Comparison of ENCODE assay signal across 8 cellular contexts in the genomic region with DNA sequence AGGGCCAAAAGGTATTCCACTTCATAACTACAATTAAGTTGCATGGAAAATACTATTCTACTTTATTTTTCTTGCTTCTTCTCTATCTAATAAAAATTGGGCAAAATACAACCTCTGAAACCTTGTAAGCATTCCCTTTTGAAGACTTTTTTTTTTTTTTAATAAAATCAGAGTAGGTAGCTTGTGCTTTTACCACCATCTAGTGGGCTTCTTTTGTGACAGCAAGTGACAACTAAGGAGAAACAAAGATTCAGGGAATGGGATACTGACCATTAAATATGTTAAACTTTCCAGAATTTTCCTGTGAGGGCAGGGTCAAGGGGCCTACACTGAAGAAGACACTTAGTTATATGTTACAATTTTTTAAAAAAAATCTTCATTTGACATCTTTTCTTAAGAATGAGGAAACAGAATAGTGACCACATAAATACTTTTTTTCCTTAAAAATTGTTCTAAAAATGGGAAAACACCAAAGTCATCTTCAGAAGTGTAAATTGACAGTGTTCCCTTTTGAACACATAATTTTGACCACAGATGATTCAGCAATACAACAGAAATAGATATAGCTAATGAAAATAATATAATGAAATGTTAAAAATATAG.
DNase-seq lines count a peak whose midpoint lies in the region; ATAC-seq and TF ChIP-seq lines count a peak whose summit lies in the region.

No MANE protein-coding gene starts in this region.

- intact Hi-C loops in Caco-2 (cut with micrococcal nuclease; ENCODE audit: unreplicated experiment): loop anchor here (5.0 kb wide), 3 partner anchors 134 to 514 kb away; no protein-coding TSS in a partner anchor
- intact Hi-C loops in IMR-90 (cut with micrococcal nuclease): loop anchor here (2.0 to 5.0 kb wide), 4 partner anchors 129 to 903 kb away; no protein-coding TSS in a partner anchor

- H3K27me3 ChIP-seq in Caco-2 (replicated peaks; ENCODE audit: control insufficient read depth, insufficient read depth, low read length) (no peaks in the 10 kb centered on the region), IMR-90 (ENCODE audit: control insufficient read depth, insufficient read depth, low read length) (no peaks in the 10 kb centered on the region)

- DNase-seq in Caco-2 (peak in 1 of 2 experiments; percentile 30), IMR-90 (peak; percentile 60), SK-MEL-5 (ENCODE audit: low read depth, low spot score) (peak; percentile 64), glutamatergic neuron (no peak), NCI-H1930 (lab: John Stamatoyannopoulos, UW) (no peak)

- H3K4me1 Mint-ChIP-seq in Caco-2 (ENCODE audit: low read depth, unreplicated experiment) (no peaks in the 10 kb centered on the region), glutamatergic neuron (ENCODE audit: low read depth, unreplicated experiment) (no peaks in the 10 kb centered on the region)

- no peak overlapping the region for H3K56ac ChIP-seq in IMR-90 (ENCODE audit: extremely low read depth, insufficient read depth, low read length)

- no peaks in the 10 kb centered on the region for H3K79me1 ChIP-seq in IMR-90 (ENCODE audit: low read depth in 1 of 2, low read length in 2 of 2)

- H2BK120ac ChIP-seq in IMR-90 (ENCODE audit: low read depth, low read length): no peak overlapping the region

- H3K18ac ChIP-seq in IMR-90 (ENCODE audit: low read depth, low read length): no peak overlapping the region

- in situ Hi-C loops in IMR-90 (cut with MboI; ENCODE audit: low sequenced_read_pairs) (loop anchor here (10.0 kb wide), 1 partner anchor 897 kb away; no protein-coding TSS in a partner anchor), SK-MEL-5 (cut with HindIII; ENCODE audit: low pct_unique_long_range_greater_than_20kb, low sequenced_read_pairs) (no loop called here)

- no peak overlapping the region for H3K27ac ChIP-seq in IMR-90 (ENCODE audit: insufficient read depth, low read length)

- H3K4me2 ChIP-seq in IMR-90 (ENCODE audit: low read depth, low read length): no peak overlapping the region

- no peak overlapping the region for H4K91ac ChIP-seq in IMR-90 (ENCODE audit: insufficient read depth, low read depth, low read length)

- no peak for TF ChIP-seq POLR2A in IMR-90 (IDR thresholded peaks at IDR 0.05; ENCODE audit: low read depth, low read length)

- no peak overlapping the region for H3K9ac ChIP-seq in IMR-90 (ENCODE audit: low read depth, low read length)

- H3K9me3 ChIP-seq in Caco-2: no peaks in the 10 kb centered on the region; the same call in 1 of the 2 replicates
- no peaks in the 10 kb centered on the region for H3K9me3 ChIP-seq in IMR-90 (ENCODE audit: control insufficient read depth, insufficient read depth, low read length)

- no peak overlapping the region for H3K27ac Mint-ChIP-seq in Caco-2 (ENCODE audit: unreplicated experiment)
- no peak overlapping the region for H3K27ac Mint-ChIP-seq in glutamatergic neuron (ENCODE audit: unreplicated experiment)

- H2AK9ac ChIP-seq in IMR-90 (replicated peaks; ENCODE audit: low read depth, low read length, poor library complexity): no peak overlapping the region

- H3K4me3 ChIP-seq in Caco-2 (ENCODE audit: low read depth, low read length) (no peak overlapping the region), IMR-90 (ENCODE audit: insufficient read depth, low read depth, low read length) (no peak overlapping the region)

- no peak overlapping the region for H3K23ac ChIP-seq in IMR-90 (ENCODE audit: low read depth, low read length)

- H4K8ac ChIP-seq in IMR-90 (ENCODE audit: low read depth in 2 of 2, low read length in 2 of 2): no peak overlapping the region

- H3K36me3 ChIP-seq in Caco-2 (ENCODE audit: control insufficient read depth, insufficient read depth, low read length) (no peaks in the 10 kb centered on the region), IMR-90 (ENCODE audit: control insufficient read depth, insufficient read depth, low read length) (no peaks in the 10 kb centered on the region)

- no peak overlapping the region for H3K4me3 Mint-ChIP-seq in Caco-2 (ENCODE audit: unreplicated experiment)
- no peak overlapping the region for H3K4me3 Mint-ChIP-seq in glutamatergic neuron (ENCODE audit: unreplicated experiment)

- dilution Hi-C loops in IMR-90 (cut with HindIII; ENCODE audit: low sequenced_read_pairs, unreplicated experiment): no loop called here

- H2BK15ac ChIP-seq in IMR-90 (ENCODE audit: low read depth, low read length): no peak overlapping the region

- TF ChIP-seq RAD21 in IMR-90 (IDR thresholded peaks at IDR 0.05; ENCODE audit: low read length): peak; percentile 85

- H3K36me3 Mint-ChIP-seq in Caco-2 (ENCODE audit: insufficient read depth, unreplicated experiment) (no peaks in the 10 kb centered on the region), glutamatergic neuron (ENCODE audit: unreplicated experiment) (no peaks in the 10 kb centered on the region)

- H4K5ac ChIP-seq in IMR-90 (ENCODE audit: low read depth, low read length): no peak overlapping the region

- POLR2A ChIA-PET in Caco-2 (lab: Charles Lee): no interaction called here
- POLR2A ChIA-PET in IMR-90 (lab: Charles Lee; ENCODE audit: unreplicated experiment): no interaction called here

- no peak overlapping the region for H2BK5ac ChIP-seq in IMR-90 (ENCODE audit: low read depth, low read length, poor library complexity, severe bottlenecking)

- no peaks in the 10 kb centered on the region for H3K9me1 ChIP-seq in IMR-90 (ENCODE audit: insufficient read depth, low read length)

- TF ChIP-seq CTCF in Caco-2 (IDR thresholded peaks at IDR 0.05; ENCODE audit: insufficient read depth in 1 of 2, low read depth in 1 of 2, low read length in 1 of 2, severe bottlenecking in 1 of 2, unreplicated experiment in 1 of 2) (peak; percentile 66 to 71), IMR-90 (conservative IDR thresholded peaks at IDR 0.05; ENCODE audit: low read depth, low read length) (peak; percentile 79), glutamatergic neuron (IDR thresholded peaks at IDR 0.05; ENCODE audit: partially characterized antibody, unreplicated experiment) (peak; percentile 50)

- no peak overlapping the region for H2AFZ ChIP-seq in IMR-90 (replicated peaks; ENCODE audit: low read length, poor library complexity)

- H3K9me3 Mint-ChIP-seq in Caco-2 (ENCODE audit: unreplicated experiment) (no peaks in the 10 kb centered on the region), glutamatergic neuron (ENCODE audit: unreplicated experiment) (peaks cover 2% of the 10 kb centered on the region)

- BruUV-seq in Caco-2 (replicated peaks; lab: Mats Ljungman, UMichigan) (no TSS peak), IMR-90 (replicated peaks; lab: Mats Ljungman, UMichigan) (no TSS peak)

- H4K20me1 ChIP-seq in IMR-90 (ENCODE audit: insufficient read depth, low read length): no peaks in the 10 kb centered on the region

- no peak overlapping the region for H2BK20ac ChIP-seq in IMR-90 (ENCODE audit: low read depth, low read length)

- no peak overlapping the region for H2AK5ac ChIP-seq in IMR-90 (ENCODE audit: low read depth, low read length)

- H3K4ac ChIP-seq in IMR-90 (ENCODE audit: low read depth, low read length): no peak overlapping the region

- H3K14ac ChIP-seq in IMR-90 (replicated peaks; ENCODE audit: low read depth, low read length): no peak overlapping the region

- H3K27me3 Mint-ChIP-seq in Caco-2 (ENCODE audit: insufficient read depth, unreplicated experiment): peaks cover 3% of the 10 kb centered on the region
- H3K27me3 Mint-ChIP-seq in glutamatergic neuron (ENCODE audit: unreplicated experiment): no peaks in the 10 kb centered on the region

- H3K4me1 ChIP-seq in Caco-2 (no peaks in the 10 kb centered on the region), IMR-90 (ENCODE audit: control insufficient read depth, insufficient read depth, low read length) (no peaks in the 10 kb centered on the region)

- ATAC-seq in IMR-90 (ENCODE audit: low read depth) (peak; percentile 69), GM21723 (IDR thresholded peaks at IDR 0.05; ENCODE audit: unreplicated experiment) (no peak), HG03521 (IDR thresholded peaks at IDR 0.05; ENCODE audit: unreplicated experiment) (no peak)
- ATAC-seq in activated CD4-positive, CD25-positive, alpha-beta regulatory T cell treated with anti-CD3 and anti-CD28 coated beads, Interleukin-2, amount 50 U/mL, for 24 hours: no peak

- CTCF ChIA-PET in Caco-2 (lab: Charles Lee): interaction anchor here (0.6 to 1.0 kb wide), 3 partner anchors 82 to 906 kb away, joined by 3 read pairs; no protein-coding TSS in a partner anchor
- CTCF ChIA-PET in IMR-90 (lab: Yijun Ruan, JAX): no interaction called here

TF ChIP-seq in IMR-90, 13 proteins besides CTCF, POLR2A, EP300 and RAD21:
- no peak for TF ChIP-seq MAZ (IDR thresholded peaks at IDR 0.05; ENCODE audit: borderline replicate concordance, low read depth, low read length)
- peak; percentile 62 for TF ChIP-seq SMC3 (IDR thresholded peaks at IDR 0.05; ENCODE audit: low read depth, low read length)
- no peak for TF ChIP-seq RCOR1 (IDR thresholded peaks at IDR 0.05; ENCODE audit: insufficient replicate concordance, low read length)
- no peak for TF ChIP-seq CHD1 (IDR thresholded peaks at IDR 0.05; ENCODE audit: low read depth, low read length)
- no peak for TF ChIP-seq CEBPB (IDR thresholded peaks at IDR 0.05; ENCODE audit: low read depth, low read length)

Comparison
In these comparisons a context has a peak if more than half of its experiments do, and no peak if none do; other contexts are left out.
1. DNase-seq: peak in IMR-90 (single experiment) and SK-MEL-5 (single experiment); none in glutamatergic neuron (single experiment) and NCI-H1930 (0 of 2).
2. Peak in every context shown above with its lines, with median percentiles within 50 percentile points of each other: CTCF ChIP-seq.